In genomic region chr3:13650210-13651056, GRCh38 we compare ENCODE assay signal across 7 cellular contexts.
DNase-seq lines count a peak whose midpoint lies in the region; ATAC-seq and TF ChIP-seq lines count a peak whose summit lies in the region.

No MANE protein-coding gene starts in this region.

- H3K36me3 ChIP-seq in esophagus muscularis mucosa = no peaks in the 10 kb centered on the region

- TF ChIP-seq CTCF in GM12865 (IDR thresholded peaks at IDR 0.05; ENCODE audit: insufficient read depth, low read depth, low read length, missing control alignments) = peak; percentile 99
- TF ChIP-seq CTCF in esophagus muscularis mucosa (IDR thresholded peaks at IDR 0.05) = peak in 2 of 3 experiments; percentile 97 to 100
- TF ChIP-seq CTCF in natural killer cell (IDR thresholded peaks at IDR 0.05) = peak; percentile 100

- peaks cover 18 to 37% (median 32%) of the 10 kb centered on the region in 4 donors for H3K4me1 ChIP-seq in esophagus muscularis mucosa

- TF ChIP-seq EP300 in esophagus muscularis mucosa (IDR thresholded peaks at IDR 0.05) = no peak

- DNase-seq in GM12865 (ENCODE audit: low read depth) = peak; percentile 68
- peak; percentile 90 for DNase-seq in OCI-M1 (lab: John Stamatoyannopoulos, UW)
- DNase-seq in activated T-cell treated with anti-CD3 and anti-CD28 coated beads, Interleukin-2, amount 50 U/mL, for 1 hour = peak; percentile 84
- DNase-seq in esophagus muscularis mucosa (ENCODE audit: extremely low spot score) = peak; percentile 93
- peak; percentile 80 for DNase-seq in natural killer cell

- WGBS in esophagus muscularis mucosa = 24% methylated on average over 31 of the region's 48 CpGs

- peaks cover 0 to 41% (median 7%) of the 10 kb centered on the region in 4 donors for H3K27me3 ChIP-seq in esophagus muscularis mucosa

- peak overlapping the region; percentile 4 to 57 for H3K27ac Mint-ChIP-seq in natural killer cell
- H3K27ac Mint-ChIP-seq in stimulated activated memory B cell treated with anti-CD40 and anti-IgM and Interleukin-4, amounts not matched to agents 10 μg/mL and 1 μg/mL and 100 μg/mL, for 72 hours = no peak overlapping the region

- peak overlapping the region; percentile 48 for H3K4me3 Mint-ChIP-seq in natural killer cell
- H3K4me3 Mint-ChIP-seq in stimulated activated memory B cell treated with anti-CD40 and anti-IgM and Interleukin-4, amounts not matched to agents 10 μg/mL and 1 μg/mL and 100 μg/mL, for 72 hours = peak overlapping the region; percentile 1

- H3K9me3 ChIP-seq in esophagus muscularis mucosa = no peaks in the 10 kb centered on the region

- H3K36me3 Mint-ChIP-seq in natural killer cell = no peaks in the 10 kb centered on the region
- H3K36me3 Mint-ChIP-seq in stimulated activated memory B cell treated with anti-CD40 and anti-IgM and Interleukin-4, amounts not matched to agents 10 μg/mL and 1 μg/mL and 100 μg/mL, for 72 hours = no peaks in the 10 kb centered on the region

- H3K27me3 Mint-ChIP-seq in natural killer cell (ENCODE audit: low read depth in 2 of 2) = peaks cover 11 to 15% of the 10 kb centered on the region in 2 donors
- peaks cover 72% of the 10 kb centered on the region for H3K27me3 Mint-ChIP-seq in stimulated activated memory B cell treated with anti-CD40 and anti-IgM and Interleukin-4, amounts not matched to agents 10 μg/mL and 1 μg/mL and 100 μg/mL, for 72 hours

- H3K9me3 Mint-ChIP-seq in natural killer cell = no peaks in the 10 kb centered on the region
- no peaks in the 10 kb centered on the region for H3K9me3 Mint-ChIP-seq in stimulated activated memory B cell treated with anti-CD40 and anti-IgM and Interleukin-4, amounts not matched to agents 10 μg/mL and 1 μg/mL and 100 μg/mL, for 72 hours

- ATAC-seq in HG02852 (IDR thresholded peaks at IDR 0.05; ENCODE audit: unreplicated experiment) (peak; percentile 61), natural killer cell (peak; percentile 87)
- ATAC-seq in stimulated activated memory B cell treated with anti-CD40 and anti-IgM and Interleukin-4, amounts not matched to agents 10 μg/mL and 1 μg/mL and 100 μg/mL, for 72 hours = peak; percentile 72

- intact Hi-C loops in esophagus muscularis mucosa (cut with DNase I) = loop anchor here (5.0 kb wide), 1 partner anchor 558 kb away; no protein-coding TSS in a partner anchor
- intact Hi-C loops in natural killer cell (cut with micrococcal nuclease) = loop anchor here (1.0 kb wide), 1 partner anchor 154 kb away; no protein-coding TSS in a partner anchor

- H3K4me3 ChIP-seq in GM12865 (ENCODE audit: low read depth, low read length) (no peak overlapping the region), esophagus muscularis mucosa (peak overlapping the region in 1 of 4 donors; percentile 22)

- peaks cover 12 to 32% of the 10 kb centered on the region in 2 donors for H3K4me1 Mint-ChIP-seq in natural killer cell
- H3K4me1 Mint-ChIP-seq in stimulated activated memory B cell treated with anti-CD40 and anti-IgM and Interleukin-4, amounts not matched to agents 10 μg/mL and 1 μg/mL and 100 μg/mL, for 72 hours = peaks cover 24% of the 10 kb centered on the region

- no peak overlapping the region for H3K27ac ChIP-seq in esophagus muscularis mucosa (replicated peaks in 1 of 4)

- no peak for TF ChIP-seq POLR2A in esophagus muscularis mucosa (IDR thresholded peaks at IDR 0.05; ENCODE audit: low read depth)
